15 cellular contexts compared by ENCODE assay signal in the genomic region with DNA sequence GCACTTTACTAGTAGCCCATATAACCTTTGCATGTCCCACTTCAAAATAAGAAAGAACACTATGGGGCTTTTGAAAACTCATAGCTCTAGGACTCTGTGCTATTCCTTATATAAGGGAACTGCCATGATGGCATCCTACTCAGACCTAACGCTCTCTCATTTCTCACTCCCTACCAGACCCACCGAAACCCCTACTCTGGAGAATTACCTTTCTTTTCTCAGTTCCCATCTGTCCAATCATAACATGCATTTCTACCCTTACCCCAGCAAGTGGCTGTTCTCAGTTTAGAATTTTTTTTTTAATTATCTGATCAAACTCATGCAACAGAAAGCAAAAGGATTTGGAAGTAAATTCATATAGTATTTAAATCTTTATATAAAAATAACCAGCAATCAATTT. TPM values are rescaled to one million over a fixed set of nuclear protein-coding genes. Genes with fewer than 3 reads are reported as not detected.
DNase-seq lines count a peak whose midpoint lies in the region; ATAC-seq and TF ChIP-seq lines count a peak whose summit lies in the region.
"Had no signal": no experiment of that assay in that cellular context is flagged by ENCODE, and none has a peak within 500 bp of the region (broad histone marks: within the 10 kb centered on the region; RNA-seq: fewer than 3 reads in every experiment).

No MANE protein-coding gene starts in this region.

- H3K36me3 ChIP-seq in hepatocyte (replicated peaks; ENCODE audit: insufficient read depth, low read depth): no peaks in the 10 kb centered on the region
- no peaks in the 10 kb centered on the region for H3K36me3 ChIP-seq in A673 (ENCODE audit: insufficient read depth, low read length, poor library complexity, severe bottlenecking)

- H3K27ac ChIP-seq in hepatocyte: peak overlapping the region; percentile 71
- H3K27ac ChIP-seq in A673 (ENCODE audit: low read depth, low read length, poor library complexity, severe bottlenecking): no peak overlapping the region
- H3K27ac ChIP-seq: brain microvascular endothelial cell, gastrocnemius medialis, SJCRH30 had no signal

- H3K4me1 ChIP-seq in hepatocyte (ENCODE audit: insufficient read depth): peaks cover 15% of the 10 kb centered on the region
- H3K4me1 ChIP-seq in A673 (ENCODE audit: insufficient read depth, low read length, poor library complexity, severe bottlenecking): no peaks in the 10 kb centered on the region
- H3K4me1 ChIP-seq: gastrocnemius medialis, SJCRH30 had no signal

- H3K4me3 ChIP-seq in hepatocyte (no peak overlapping the region), A673 (ENCODE audit: low read depth, low read length, poor library complexity, severe bottlenecking) (no peak overlapping the region)
- H3K4me3 ChIP-seq: gastrocnemius medialis, SJCRH30 had no signal

- CTCF ChIA-PET in A673 (lab: Charles Lee): no interaction called here

- no peak for TF ChIP-seq CTCF in hepatocyte (IDR thresholded peaks at IDR 0.05; ENCODE audit: poor library complexity)
- TF ChIP-seq CTCF in A673 (conservative IDR thresholded peaks at IDR 0.05; ENCODE audit: low read depth, low read length): no peak

- POLR2A ChIA-PET in A673 (lab: Charles Lee; ENCODE audit: low non-redundant PET): no interaction called here

- no peaks in the 10 kb centered on the region for H3K79me2 ChIP-seq in hepatocyte

- ATAC-seq in GM19025 (IDR thresholded peaks at IDR 0.05; ENCODE audit: low read depth, unreplicated experiment) (peak; percentile 64), GM21717 (IDR thresholded peaks at IDR 0.05; ENCODE audit: unreplicated experiment) (peak; percentile 91), HG03097 (IDR thresholded peaks at IDR 0.05; ENCODE audit: low FRiP score, unreplicated experiment) (peak; percentile 60), GM19328 (IDR thresholded peaks at IDR 0.05; ENCODE audit: unreplicated experiment) (no peak)
- ATAC-seq: gastrocnemius medialis had no signal

- intact Hi-C loops in A673 (cut with micrococcal nuclease; ENCODE audit: unreplicated experiment): no loop called here

- H3K4me2 ChIP-seq in hepatocyte: no peak overlapping the region

- BruUV-seq in A673 (replicated peaks; lab: Mats Ljungman, UMichigan): no TSS peak

- no peak for DNase-seq in hepatocyte (ENCODE audit: low spot score)
- DNase-seq in NCI-H446 treated with DMSO at 0.1 percent for 48 hours (lab: John Stamatoyannopoulos, UW): no peak
- DNase-seq in NCI-H1417 (lab: John Stamatoyannopoulos, UW): no peak
- DNase-seq in A673 (ENCODE audit: low spot score): no peak
- DNase-seq: activated naive CD4-positive, alpha-beta T cell treated with anti-CD3 and anti-CD28 coated beads for 36 hours; brain microvascular endothelial cell; gastrocnemius medialis; H7; NCI-H2171; occipital lobe; SJCRH30 had no signal

- WGBS in hepatocyte (ENCODE audit: low lambda C conversion rate, missing lambda C conversion rate): 84% methylated on average over 2 of the region's 2 CpGs

- no peaks in the 10 kb centered on the region for H3K9me2 ChIP-seq in hepatocyte (replicated peaks; ENCODE audit: insufficient read depth)

- no peak overlapping the region for H2AFZ ChIP-seq in hepatocyte

- no peaks in the 10 kb centered on the region for H3K27me3 ChIP-seq in hepatocyte
- H3K27me3 ChIP-seq in A673 (replicated peaks; ENCODE audit: insufficient read depth, low read depth, low read length, poor library complexity): no peaks in the 10 kb centered on the region
- H3K27me3 ChIP-seq: brain microvascular endothelial cell, gastrocnemius medialis, SJCRH30 had no signal

- H3K9me3 ChIP-seq in hepatocyte (ENCODE audit: low read depth) (no peaks in the 10 kb centered on the region), A673 (ENCODE audit: low read depth, low read length, poor library complexity, severe bottlenecking) (no peaks in the 10 kb centered on the region)
- H3K9me3 ChIP-seq: gastrocnemius medialis, SJCRH30 had no signal

- no peaks in the 10 kb centered on the region for H4K20me1 ChIP-seq in hepatocyte (ENCODE audit: insufficient read depth, poor library complexity, severe bottlenecking)

RNA-seq across cellular contexts. Expression of gene CARNMT1, which starts 27.3 kb away (rescaled TPM):
- total RNA-seq in hepatocyte (37.1 and 45.8 TPM in 2 replicates), A673 (2021) (14.7 and 17.4 TPM in 2 replicates)
- polyA plus RNA-seq in hepatocyte: 9.1 and 14.5 TPM in 2 replicates

RNA-seq across cellular contexts. Expression of gene C9orf40, which starts 48.1 kb away (rescaled TPM):
- total RNA-seq in hepatocyte (10.1 and 13.0 TPM in 2 replicates), A673 (2021) (11.9 and 16.8 TPM in 2 replicates)
- 11.1 and 17.4 TPM in 2 replicates for polyA plus RNA-seq in hepatocyte
